2 cellular contexts compared by ENCODE assay signal in genomic region chr12:14454098-14454907, GRCh38.
TF ChIP-seq lines count a peak whose summit lies in the region.

No MANE protein-coding gene starts in this region.

TF ChIP-seq in GM12878, 131 proteins besides CTCF, POLR2A, EP300 and RAD21 (continued from another document):
- TF ChIP-seq ZNF592 (IDR thresholded peaks at IDR 0.05) (0 out of 2 replicates have a peak, but pooled peaks have one; percentile 33), E2F4 (IDR thresholded peaks at IDR 0.05; ENCODE audit: low read depth, low read length) (no peak), SMARCA5 (IDR thresholded peaks at IDR 0.05) (peak; percentile 71), CHD1 (IDR thresholded peaks at IDR 0.05; ENCODE audit: low read depth, low read length) (no peak), SMC3 (IDR thresholded peaks at IDR 0.05; ENCODE audit: borderline replicate concordance, low read length) (peak; percentile 94), YY1 (IDR thresholded peaks at IDR 0.05; ENCODE audit: low read depth, low read length) (0 out of 2 replicates have a peak, but pooled peaks have one; percentile 53)

TF ChIP-seq in HepG2, 621 proteins besides CTCF, POLR2A, EP300 and RAD21 (continued from another document):
- TF ChIP-seq ZNF597 (CRISPR knock-in tag; IDR thresholded peaks at IDR 0.05) (no peak), TBX2 (CRISPR knock-in tag; IDR thresholded peaks at IDR 0.05; ENCODE audit: borderline replicate concordance) (no peak), ADNP (CRISPR knock-in tag; IDR thresholded peaks at IDR 0.05) (no peak), THAP8 (CRISPR knock-in tag; IDR thresholded peaks at IDR 0.05; ENCODE audit: borderline replicate concordance) (no peak), ZNF547 (CRISPR knock-in tag; IDR thresholded peaks at IDR 0.05) (no peak), ZNF205 (CRISPR knock-in tag; IDR thresholded peaks at IDR 0.05) (no peak), GMEB2 (CRISPR knock-in tag; IDR thresholded peaks at IDR 0.05; ENCODE audit: low read depth) (no peak), ZNF652 (CRISPR knock-in tag; IDR thresholded peaks at IDR 0.05; ENCODE audit: borderline replicate concordance, low read depth) (no peak), ZNF512 (CRISPR knock-in tag; IDR thresholded peaks at IDR 0.05) (no peak), CEBPB (IDR thresholded peaks at IDR 0.05; ENCODE audit: borderline replicate concordance, low read depth, low read length) (no peak), SMC3 (IDR thresholded peaks at IDR 0.05; ENCODE audit: low read length) (peak; percentile 96), PLRG1 (conservative IDR thresholded peaks at IDR 0.05) (no peak), MIXL1 (CRISPR knock-in tag; IDR thresholded peaks at IDR 0.05) (0 out of 2 replicates have a peak, but pooled peaks have one; percentile 21), ZNF614 (CRISPR knock-in tag; IDR thresholded peaks at IDR 0.05; ENCODE audit: borderline replicate concordance) (no peak), STAG1 (CRISPR knock-in tag; IDR thresholded peaks at IDR 0.05) (peak; percentile 87), SIN3B (IDR thresholded peaks at IDR 0.05; ENCODE audit: low read length) (no peak), AHR (CRISPR knock-in tag; IDR thresholded peaks at IDR 0.05) (no peak), ZNF124 (CRISPR knock-in tag; IDR thresholded peaks at IDR 0.05) (no peak), AKAP8 (CRISPR knock-in tag; IDR thresholded peaks at IDR 0.05) (no peak), IRF2 (CRISPR knock-in tag; IDR thresholded peaks at IDR 0.05) (0 out of 2 replicates have a peak, but pooled peaks have one; percentile 40), JUN (CRISPR knock-in tag; IDR thresholded peaks at IDR 0.05) (no peak), KDM5B (CRISPR knock-in tag; IDR thresholded peaks at IDR 0.05; ENCODE audit: borderline replicate concordance) (no peak), ZNF180 (CRISPR knock-in tag; IDR thresholded peaks at IDR 0.05; ENCODE audit: borderline replicate concordance, low read depth) (no peak), HMGXB4 (CRISPR knock-in tag; IDR thresholded peaks at IDR 0.05; ENCODE audit: borderline replicate concordance in 1 of 2, low read depth in 1 of 2) (peak in 1 of 2 experiments; percentile 57; a peak in 1 of 4 replicates), PRDM4 (CRISPR knock-in tag; IDR thresholded peaks at IDR 0.05; ENCODE audit: borderline replicate concordance) (no peak)
